ENCODE assay signal across 29 cellular contexts in the genomic region with DNA sequence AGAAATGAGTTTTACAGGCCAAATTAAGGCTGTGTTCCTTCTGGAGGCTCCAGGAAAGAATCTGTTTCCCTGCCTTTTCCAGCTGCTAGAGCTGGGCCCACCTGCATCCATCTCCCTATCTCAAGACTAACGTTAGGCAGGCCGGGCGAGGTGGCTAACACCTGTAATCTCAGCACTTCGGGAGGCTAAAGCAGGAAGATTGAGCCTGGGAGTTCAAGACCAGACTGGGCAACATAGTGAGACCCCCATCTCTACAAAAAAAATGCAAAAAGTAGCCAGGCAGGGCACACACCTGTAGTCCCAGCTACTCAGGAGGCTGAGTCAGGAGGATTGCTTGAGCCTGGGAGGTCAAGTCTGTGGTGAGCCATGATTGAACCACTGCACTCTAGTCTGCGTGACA. TPM values are rescaled to one million over a fixed set of nuclear protein-coding genes. Genes with fewer than 3 reads are reported as not detected.
"Had no signal": no experiment of that assay in that cellular context is flagged by ENCODE, and none has a peak within 500 bp of the region (broad histone marks: within the 10 kb centered on the region; RNA-seq: fewer than 3 reads in every experiment).

No MANE protein-coding gene starts in this region.

- H3K79me2 ChIP-seq: parathyroid adenoma had no signal

- H3K9me3 Mint-ChIP-seq: stimulated activated effector memory CD8-positive, alpha-beta T cell treated with anti-CD3 and anti-CD28 coated beads, Interleukin-12 subunit alpha, Interleukin-12 subunit beta, amount 100 ng/mL, for 72 hours had no signal

- H3K4me2 ChIP-seq: neural progenitor cell had no signal

- H3K27me3 Mint-ChIP-seq: progenitor cell of endocrine pancreas; stimulated activated naive CD8-positive, alpha-beta T cell treated with anti-CD3 and anti-CD28 coated beads, Interleukin-15, Interleukin-2, amounts not matched to agents 100 ng/mL and 50 ng/mL, for 24 hours had no signal

- FAIRE-seq: small intestine, urothelium cell line had no signal

- H3K4me1 ChIP-seq: neural progenitor cell, parathyroid adenoma, psoas muscle, thyroid gland, vagina had no signal

- H3K9me3 ChIP-seq: ovary, psoas muscle, thoracic aorta, thyroid gland, upper lobe of left lung, vagina had no signal

- H3K4me3 ChIP-seq: neural progenitor cell, ovary, psoas muscle, stomach, thoracic aorta, thyroid gland, tibial nerve, upper lobe of left lung, vagina had no signal

- DNase-seq: natural killer cell; occipital lobe; ovary; posterior cingulate gyrus; right cardiac atrium; small intestine; stimulated activated CD4-positive, alpha-beta T cell treated with anti-CD3 and anti-CD28 coated beads, Interleukin-15, amount 100 ng/mL, for 24 hours; stimulated activated CD4-positive, alpha-beta T cell treated with anti-CD3 and anti-CD28 coated beads, Interleukin-2, amount 100 ng/mL, for 24 hours; stimulated activated CD4-positive, alpha-beta T cell treated with anti-CD3 and anti-CD28 coated beads, Interleukin-2, amount 100 ng/mL, for 48 hours; stimulated activated CD4-positive, alpha-beta T cell treated with anti-CD3 and anti-CD28 coated beads, Interleukin-4, amount 100 ng/mL, for 24 hours; stimulated activated naive B cell treated with anti-CD40 and anti-IgM and Interleukin-4, amounts not matched to agents 10 μg/mL and 1 μg/mL and 100 μg/mL, for 72 hours; stimulated activated naive CD4-positive, alpha-beta T cell treated with Interleukin-2 at 50 U/mL for 16 hours; stomach; thyroid gland; trophoblast cell; upper lobe of left lung had no signal

- H3K27ac Mint-ChIP-seq: natural killer cell; nephron; neural progenitor cell; progenitor cell of endocrine pancreas; stimulated activated effector memory CD8-positive, alpha-beta T cell treated with anti-CD3 and anti-CD28 coated beads, Interleukin-12 subunit alpha, Interleukin-12 subunit beta, amount 100 ng/mL, for 72 hours; stimulated activated naive B cell treated with anti-CD40 and anti-IgM and Interleukin-4, amounts not matched to agents 10 μg/mL and 1 μg/mL and 100 μg/mL, for 72 hours; stimulated activated naive CD8-positive, alpha-beta T cell treated with anti-CD3 and anti-CD28 coated beads, Interleukin-15, Interleukin-2, amounts not matched to agents 100 ng/mL and 50 ng/mL, for 24 hours had no signal

- H3K27ac ChIP-seq: neural progenitor cell, ovary, parathyroid adenoma, psoas muscle, thoracic aorta, thyroid gland, vagina had no signal

- ATAC-seq: natural killer cell; psoas muscle; sciatic nerve; stimulated activated effector memory CD8-positive, alpha-beta T cell treated with anti-CD3 and anti-CD28 coated beads, Interleukin-12 subunit alpha, Interleukin-12 subunit beta, amount 100 ng/mL, for 72 hours; stimulated activated naive B cell treated with anti-CD40 and anti-IgM and Interleukin-4, amounts not matched to agents 10 μg/mL and 1 μg/mL and 100 μg/mL, for 72 hours had no signal

- H3K36me3 ChIP-seq: ovary had no signal

- H3K9ac ChIP-seq: neural progenitor cell, parathyroid adenoma had no signal

- H3K36me3 Mint-ChIP-seq: natural killer cell; stimulated activated effector memory CD8-positive, alpha-beta T cell treated with anti-CD3 and anti-CD28 coated beads, Interleukin-12 subunit alpha, Interleukin-12 subunit beta, amount 100 ng/mL, for 72 hours; stimulated activated naive B cell treated with anti-CD40 and anti-IgM and Interleukin-4, amounts not matched to agents 10 μg/mL and 1 μg/mL and 100 μg/mL, for 72 hours had no signal

- H3K27me3 ChIP-seq: neural progenitor cell, ovary, stomach, thyroid gland, tibial nerve, upper lobe of left lung, vagina had no signal

- H3K4me3 Mint-ChIP-seq: natural killer cell; nephron; neural progenitor cell; stimulated activated effector memory CD8-positive, alpha-beta T cell treated with anti-CD3 and anti-CD28 coated beads, Interleukin-12 subunit alpha, Interleukin-12 subunit beta, amount 100 ng/mL, for 72 hours; stimulated activated naive B cell treated with anti-CD40 and anti-IgM and Interleukin-4, amounts not matched to agents 10 μg/mL and 1 μg/mL and 100 μg/mL, for 72 hours; stimulated activated naive CD8-positive, alpha-beta T cell treated with anti-CD3 and anti-CD28 coated beads, Interleukin-15, Interleukin-2, amounts not matched to agents 100 ng/mL and 50 ng/mL, for 24 hours had no signal

- H3K4me1 Mint-ChIP-seq: natural killer cell; nephron; neural progenitor cell; stimulated activated effector memory CD8-positive, alpha-beta T cell treated with anti-CD3 and anti-CD28 coated beads, Interleukin-12 subunit alpha, Interleukin-12 subunit beta, amount 100 ng/mL, for 72 hours; stimulated activated naive B cell treated with anti-CD40 and anti-IgM and Interleukin-4, amounts not matched to agents 10 μg/mL and 1 μg/mL and 100 μg/mL, for 72 hours had no signal

- H2AFZ ChIP-seq: neural progenitor cell, parathyroid adenoma had no signal

RNA-seq across cellular contexts. Expression of gene HIF3A, which starts 14.6 kb away (rescaled TPM):
- total RNA-seq: natural killer cell, osteoblast had no signal
